ENCODE assay signal across 11 cellular contexts in the genomic region with DNA sequence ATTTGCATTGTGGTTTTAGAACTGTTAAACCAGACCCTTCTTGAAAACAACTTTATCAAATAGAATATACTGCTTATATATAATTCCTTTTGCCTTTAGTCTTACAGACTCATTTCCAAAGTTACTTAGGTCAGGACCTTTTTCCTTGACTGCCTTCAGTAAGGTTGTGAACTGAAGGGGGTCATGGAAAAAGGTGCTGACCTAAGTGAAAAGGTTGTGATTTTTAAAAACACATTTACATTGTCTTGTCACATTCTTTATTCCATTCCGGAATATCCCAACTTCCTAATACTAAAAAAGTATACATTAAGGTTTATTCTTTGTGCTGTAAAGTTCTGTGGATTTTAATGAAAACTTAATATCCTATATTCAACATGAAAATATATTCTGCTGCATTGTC.
"Had no signal": no experiment of that assay in that cellular context is flagged by ENCODE, and none has a peak within 500 bp of the region (broad histone marks: within the 10 kb centered on the region; RNA-seq: fewer than 3 reads in every experiment).

No MANE protein-coding gene starts in this region.

- H2AFZ ChIP-seq: GM23248, GM23338 had no signal

- ATAC-seq: GM23338, HCT116 had no signal

- H3K36me3 ChIP-seq: HAP-1 had no signal

- H3K27ac ChIP-seq: GM23248 had no signal

- H3K4me2 ChIP-seq: GM23338 had no signal

- H3K9me3 ChIP-seq: HAP-1 had no signal

- H3K9ac ChIP-seq: GM23248 had no signal

- H3K4me3 ChIP-seq: GM23248, GM23338, HAP-1 had no signal

- H3K4me1 ChIP-seq: HAP-1 had no signal

- DNase-seq: GM23248, GOT3, H7, H9, HCEC 1CT, HFFc6 had no signal

- FAIRE-seq: H1, H54 had no signal
